ENCODE assay signal across 1 cellular context in the genomic region with DNA sequence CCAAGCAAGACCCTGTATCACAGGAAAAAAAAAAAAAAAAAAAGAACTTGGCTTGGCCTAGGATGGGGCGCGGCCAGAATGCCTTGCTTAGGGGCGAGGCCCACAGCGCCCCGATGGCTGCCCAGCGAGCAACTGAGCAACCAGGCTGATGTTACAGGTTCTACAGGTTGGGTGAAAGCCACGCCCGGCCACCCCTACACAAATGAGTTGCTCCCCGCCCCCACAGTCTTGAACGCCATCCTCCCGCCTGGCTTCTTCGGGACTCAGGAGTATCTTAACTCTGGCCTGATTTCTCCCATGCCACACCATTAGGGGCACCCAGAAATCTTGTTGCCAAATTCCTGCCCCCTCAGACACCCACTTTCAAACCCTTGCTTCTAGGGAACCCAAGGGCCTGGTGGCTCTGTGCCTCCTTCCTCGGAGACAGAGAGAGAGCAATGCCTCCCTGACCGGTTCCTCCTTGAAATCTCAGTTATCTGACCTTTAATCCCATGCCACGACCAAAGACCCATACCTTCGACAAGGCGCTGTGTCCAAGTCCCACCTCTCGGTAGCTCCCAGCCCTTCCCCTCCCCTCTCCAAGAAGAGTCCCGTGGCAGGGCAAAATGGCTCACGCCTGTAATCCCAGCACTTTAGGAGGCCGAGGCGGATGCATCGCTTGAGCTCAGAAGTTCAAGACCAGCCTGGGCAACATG.
A peak's percentile ranks its signal among the peaks of the same experiment; 100 is the strongest.
TF ChIP-seq lines count a peak whose summit lies in the region.

No MANE protein-coding gene starts in this region.

TF ChIP-seq in Ishikawa, 13 proteins besides CTCF, POLR2A, EP300 and RAD21 (continued from another document):
- TF ChIP-seq, protein P1, sequence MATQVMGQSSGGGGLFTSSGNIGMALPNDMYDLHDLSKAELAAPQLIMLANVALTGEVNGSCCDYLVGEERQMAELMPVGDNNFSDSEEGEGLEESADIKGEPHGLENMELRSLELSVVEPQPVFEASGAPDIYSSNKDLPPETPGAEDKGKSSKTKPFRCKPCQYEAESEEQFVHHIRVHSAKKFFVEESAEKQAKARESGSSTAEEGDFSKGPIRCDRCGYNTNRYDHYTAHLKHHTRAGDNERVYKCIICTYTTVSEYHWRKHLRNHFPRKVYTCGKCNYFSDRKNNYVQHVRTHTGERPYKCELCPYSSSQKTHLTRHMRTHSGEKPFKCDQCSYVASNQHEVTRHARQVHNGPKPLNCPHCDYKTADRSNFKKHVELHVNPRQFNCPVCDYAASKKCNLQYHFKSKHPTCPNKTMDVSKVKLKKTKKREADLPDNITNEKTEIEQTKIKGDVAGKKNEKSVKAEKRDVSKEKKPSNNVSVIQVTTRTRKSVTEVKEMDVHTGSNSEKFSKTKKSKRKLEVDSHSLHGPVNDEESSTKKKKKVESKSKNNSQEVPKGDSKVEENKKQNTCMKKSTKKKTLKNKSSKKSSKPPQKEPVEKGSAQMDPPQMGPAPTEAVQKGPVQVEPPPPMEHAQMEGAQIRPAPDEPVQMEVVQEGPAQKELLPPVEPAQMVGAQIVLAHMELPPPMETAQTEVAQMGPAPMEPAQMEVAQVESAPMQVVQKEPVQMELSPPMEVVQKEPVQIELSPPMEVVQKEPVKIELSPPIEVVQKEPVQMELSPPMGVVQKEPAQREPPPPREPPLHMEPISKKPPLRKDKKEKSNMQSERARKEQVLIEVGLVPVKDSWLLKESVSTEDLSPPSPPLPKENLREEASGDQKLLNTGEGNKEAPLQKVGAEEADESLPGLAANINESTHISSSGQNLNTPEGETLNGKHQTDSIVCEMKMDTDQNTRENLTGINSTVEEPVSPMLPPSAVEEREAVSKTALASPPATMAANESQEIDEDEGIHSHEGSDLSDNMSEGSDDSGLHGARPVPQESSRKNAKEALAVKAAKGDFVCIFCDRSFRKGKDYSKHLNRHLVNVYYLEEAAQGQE (IDR thresholded peaks at IDR 0.05; ENCODE audit: low read depth): no peak
- peak; percentile 67 for TF ChIP-seq YY1 (IDR thresholded peaks at IDR 0.05; ENCODE audit: low read depth)
- TF ChIP-seq NFIC (IDR thresholded peaks at IDR 0.05): peak; percentile 88
